25 cellular contexts compared by ENCODE assay signal in the genomic region with DNA sequence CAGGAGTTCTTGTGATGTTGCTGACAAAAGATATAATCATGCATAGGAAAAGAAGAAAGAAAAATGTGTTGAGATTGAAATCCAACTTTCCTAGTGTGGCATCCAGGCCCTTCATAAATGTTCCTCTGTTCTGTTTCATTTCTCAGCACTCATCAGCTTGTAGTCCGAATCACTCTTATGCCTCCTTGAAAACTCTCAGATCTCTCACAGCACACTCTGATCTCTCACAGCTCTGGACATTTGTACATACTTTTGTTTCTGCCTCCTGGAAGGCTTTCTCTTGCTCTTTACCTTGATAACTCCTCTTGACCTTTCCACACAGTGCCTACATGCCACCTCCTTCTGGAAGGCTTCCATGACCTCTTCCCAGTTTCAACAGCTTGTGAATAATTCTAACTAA.
"Had no signal": no experiment of that assay in that cellular context is flagged by ENCODE, and none has a peak within 500 bp of the region (broad histone marks: within the 10 kb centered on the region; RNA-seq: fewer than 3 reads in every experiment).

No MANE protein-coding gene starts in this region.

- H3K4me3 ChIP-seq: pancreas, prostate gland, right lobe of liver, sigmoid colon, stomach, thoracic aorta, thyroid gland, tibial nerve, upper lobe of left lung, vagina had no signal

- H3K27ac ChIP-seq: neutrophil, pancreas, prostate gland, right lobe of liver, sigmoid colon, stomach, thoracic aorta, thyroid gland, tibial nerve, upper lobe of left lung, vagina had no signal

- DNase-seq: nephron progenitor cell; nucleus accumbens; pancreas; retina; right cardiac atrium; right lobe of liver; sigmoid colon; small intestine; stimulated activated CD4-positive, alpha-beta T cell treated with anti-CD3 and anti-CD28 coated beads, Interleukin-15, amount 100 ng/mL, for 24 hours; stimulated activated CD4-positive, alpha-beta T cell treated with anti-CD3 and anti-CD28 coated beads, Interleukin-2, amount 100 ng/mL, for 24 hours; stimulated activated CD4-positive, alpha-beta T cell treated with anti-CD3 and anti-CD28 coated beads, Interleukin-2, amount 100 ng/mL, for 48 hours; stimulated activated CD4-positive, alpha-beta T cell treated with anti-CD3 and anti-CD28 coated beads, Interleukin-4, amount 100 ng/mL, for 24 hours; stimulated activated naive B cell treated with anti-CD40 and anti-IgM and Interleukin-4, amounts not matched to agents 10 μg/mL and 1 μg/mL and 100 μg/mL, for 72 hours; stimulated activated naive CD4-positive, alpha-beta T cell treated with Interleukin-2 at 50 U/mL for 16 hours; stomach; trophoblast cell; upper lobe of left lung had no signal

- H3K36me3 ChIP-seq: neutrophil, pancreas, prostate gland, right lobe of liver, sigmoid colon, stomach, thoracic aorta, thyroid gland, tibial nerve, upper lobe of left lung, vagina had no signal

- ATAC-seq: natural killer cell treated with Interleukin-12 subunit alpha and Interleukin-12 subunit beta and Interleukin-15 and Interleukin-18, amount 100 ng/mL, for 72 hours; pancreas; right lobe of liver; stimulated activated effector memory CD8-positive, alpha-beta T cell treated with anti-CD3 and anti-CD28 coated beads, Interleukin-12 subunit alpha, Interleukin-12 subunit beta, amount 100 ng/mL, for 72 hours; stimulated activated naive B cell treated with anti-CD40 and anti-IgM and Interleukin-4, amounts not matched to agents 10 μg/mL and 1 μg/mL and 100 μg/mL, for 72 hours had no signal

- H3K4me1 ChIP-seq: pancreas, prostate gland, right lobe of liver, sigmoid colon, thyroid gland, tibial nerve, upper lobe of left lung, vagina had no signal

- H3K27me3 ChIP-seq: neutrophil, pancreas, right lobe of liver, sigmoid colon, stomach, thyroid gland, tibial nerve, upper lobe of left lung, vagina had no signal

- H3K9me3 ChIP-seq: neutrophil, pancreas, prostate gland, right lobe of liver, sigmoid colon, stomach, thoracic aorta, thyroid gland, tibial nerve, upper lobe of left lung, vagina had no signal
